In the genomic region with DNA sequence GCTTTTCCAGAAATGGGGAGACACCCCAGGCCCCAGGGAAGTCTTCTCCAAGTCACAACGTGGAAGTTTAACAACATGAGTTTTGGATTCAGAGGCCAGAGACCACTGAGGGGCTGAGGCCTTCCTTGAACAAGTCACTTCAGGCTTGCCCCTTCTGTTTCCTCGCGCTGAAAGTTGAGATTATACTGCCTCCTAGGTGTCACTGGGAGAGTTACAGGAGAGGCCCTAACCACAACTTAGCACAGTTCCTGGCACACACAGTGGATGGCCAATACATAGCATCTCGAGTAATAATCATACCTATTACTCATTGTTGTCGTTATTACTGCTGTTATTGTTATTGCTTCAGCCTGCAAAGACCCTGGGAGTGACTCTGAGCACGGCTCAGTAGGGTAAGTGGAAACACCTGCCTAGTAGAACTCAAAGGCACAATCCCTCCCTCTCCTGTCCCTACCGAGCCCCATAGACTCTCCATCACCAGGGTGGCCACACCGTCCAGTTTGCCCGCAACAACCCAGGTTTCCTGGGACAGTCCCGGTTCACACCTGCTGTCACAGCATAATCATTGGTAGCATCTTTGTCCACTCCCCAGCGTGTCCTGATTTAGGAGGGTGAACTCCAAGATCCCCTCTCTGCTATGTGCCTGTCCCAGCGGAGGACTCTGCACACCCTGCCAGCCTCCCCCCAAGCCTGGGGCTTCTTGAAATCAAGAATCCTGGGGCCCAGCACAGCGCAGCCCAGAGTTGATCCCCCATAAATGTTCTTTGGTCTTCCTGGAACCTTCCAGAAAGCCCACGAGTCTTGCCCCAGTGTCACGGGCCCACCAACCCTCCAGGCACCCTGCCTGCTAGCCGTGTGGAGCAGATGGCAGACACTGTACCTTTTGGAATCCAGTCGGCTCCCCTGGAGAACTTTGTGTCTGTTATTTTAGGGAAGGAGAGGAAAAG, we compare ENCODE assay signal across 8 cellular contexts.
DNase-seq lines count a peak whose midpoint lies in the region; TF ChIP-seq lines count a peak whose summit lies in the region.

No MANE protein-coding gene starts in this region.

- H3K27me3 ChIP-seq in OCI-LY3 (ENCODE audit: low read depth, low read length): no peaks in the 10 kb centered on the region
- H3K27me3 ChIP-seq in CD8-positive, alpha-beta memory T cell (ENCODE audit: insufficient read depth, low read length, poor library complexity, severe bottlenecking): no peaks in the 10 kb centered on the region

- H2AFZ ChIP-seq in OCI-LY3 (ENCODE audit: low read depth, low read length): no peak overlapping the region

- no peak overlapping the region for H3K4me3 Mint-ChIP-seq in progenitor cell of endocrine pancreas (ENCODE audit: low read depth)
- no peak overlapping the region for H3K4me3 Mint-ChIP-seq in CD8-positive, alpha-beta memory T cell

- no peaks in the 10 kb centered on the region for H3K4me1 Mint-ChIP-seq in progenitor cell of endocrine pancreas (ENCODE audit: low read depth)
- H3K4me1 Mint-ChIP-seq in CD8-positive, alpha-beta memory T cell: peaks cover 0 to 5% (median 2%) of the 10 kb centered on the region in 3 donors

- peaks cover 4% of the 10 kb centered on the region for H3K27me3 Mint-ChIP-seq in progenitor cell of endocrine pancreas
- no peaks in the 10 kb centered on the region for H3K27me3 Mint-ChIP-seq in CD8-positive, alpha-beta memory T cell

- H3K36me3 ChIP-seq in OCI-LY3 (replicated peaks; ENCODE audit: low read depth, low read length): peaks cover 59% of the 10 kb centered on the region
- H3K36me3 ChIP-seq in CD8-positive, alpha-beta memory T cell (ENCODE audit: insufficient read depth, low read length): peaks cover 45% of the 10 kb centered on the region

- H3K4me1 ChIP-seq in OCI-LY3 (ENCODE audit: low read length): no peaks in the 10 kb centered on the region
- no peaks in the 10 kb centered on the region for H3K4me1 ChIP-seq in CD8-positive, alpha-beta memory T cell (ENCODE audit: insufficient read depth, low read length)

- H3K9me3 ChIP-seq in OCI-LY3 (ENCODE audit: insufficient read depth, low read length): no peaks in the 10 kb centered on the region
- no peaks in the 10 kb centered on the region for H3K9me3 ChIP-seq in CD8-positive, alpha-beta memory T cell (ENCODE audit: low read length)

- H4K20me1 ChIP-seq in OCI-LY3 (ENCODE audit: insufficient read depth, low read length): no peaks in the 10 kb centered on the region

- no peak overlapping the region for H3K4me2 ChIP-seq in OCI-LY3 (ENCODE audit: low read length)

- TF ChIP-seq CTCF in OCI-LY3 (IDR thresholded peaks at IDR 0.05; ENCODE audit: low read depth, low read length): peak; percentile 47
- TF ChIP-seq CTCF in fibroblast of mammary gland (conservative IDR thresholded peaks at IDR 0.05; ENCODE audit: control insufficient read depth, insufficient read depth, low read depth, low read length): peak; percentile 58
- peak; percentile 63 for TF ChIP-seq CTCF in progenitor cell of endocrine pancreas (IDR thresholded peaks at IDR 0.05; ENCODE audit: unreplicated experiment)

- peak overlapping the region; percentile 21 for H3K27ac Mint-ChIP-seq in progenitor cell of endocrine pancreas
- H3K27ac Mint-ChIP-seq in CD8-positive, alpha-beta memory T cell: peak overlapping the region in 1 of 8 donors; percentile 6

- POLR2A ChIA-PET in CD8-positive, alpha-beta memory T cell (lab: Charles Lee): no interaction called here

- no peaks in the 10 kb centered on the region for H3K79me2 ChIP-seq in OCI-LY3 (ENCODE audit: low read length)

- no peak overlapping the region for H3K4me3 ChIP-seq in OCI-LY3 (ENCODE audit: low read length)
- H3K4me3 ChIP-seq in fibroblast of mammary gland (ENCODE audit: control insufficient read depth, low read depth, low read length): no peak overlapping the region
- H3K4me3 ChIP-seq in CD8-positive, alpha-beta memory T cell (ENCODE audit: low read length): no peak overlapping the region

- no peak overlapping the region for H3K27ac ChIP-seq in OCI-LY3 (ENCODE audit: low read length)
- no peak overlapping the region for H3K27ac ChIP-seq in CD8-positive, alpha-beta memory T cell (ENCODE audit: low read depth, low read length)

- peaks cover 4% of the 10 kb centered on the region for H3K9me3 Mint-ChIP-seq in progenitor cell of endocrine pancreas (ENCODE audit: low read depth)
- H3K9me3 Mint-ChIP-seq in CD8-positive, alpha-beta memory T cell: no peaks in the 10 kb centered on the region

- no peak overlapping the region for H3K9ac ChIP-seq in OCI-LY3 (ENCODE audit: low read length)

- CTCF ChIA-PET in CD8-positive, alpha-beta memory T cell (lab: Charles Lee): interaction anchor here (0.9 kb wide), 1 partner anchor 15 kb away, joined by 3 read pairs; no protein-coding TSS in a partner anchor

- H3K36me3 Mint-ChIP-seq in progenitor cell of endocrine pancreas (ENCODE audit: insufficient read depth): no peaks in the 10 kb centered on the region
- peaks cover 9 to 87% (median 27%) of the 10 kb centered on the region in 3 donors for H3K36me3 Mint-ChIP-seq in CD8-positive, alpha-beta memory T cell

- DNase-seq in stimulated activated CD4-positive, alpha-beta T cell treated with anti-CD3 and anti-CD28 coated beads, Interleukin-15, amount 100 ng/mL, for 24 hours: peak; percentile 12
- no peak for DNase-seq in stimulated activated CD4-positive, alpha-beta T cell treated with anti-CD3 and anti-CD28 coated beads, Interleukin-4, amount 100 ng/mL, for 4 hours
- peak; percentile 71 for DNase-seq in fibroblast of mammary gland (ENCODE audit: low read depth)
- no peak for DNase-seq in progenitor cell of endocrine pancreas (ENCODE audit: low spot score, unreplicated experiment)
- no peak for DNase-seq in NCI-H1436 treated with DMSO at 0.1 percent for 48 hours (lab: John Stamatoyannopoulos, UW)
- DNase-seq in CD8-positive, alpha-beta memory T cell: no peak
- DNase-seq in activated naive CD4-positive, alpha-beta T cell treated with anti-CD3 and anti-CD28 coated beads, Interleukin-2, amount 50 U/mL, for 16 hours: no peak

Comparison
In these comparisons a context has a peak if more than half of its experiments do, and no peak if none do; other contexts are left out.
1. DNase-seq: peak in stimulated activated CD4-positive, alpha-beta T cell treated with anti-CD3 and anti-CD28 coated beads, Interleukin-15, amount 100 ng/mL, for 24 hours (single experiment) and fibroblast of mammary gland (single experiment); none in stimulated activated CD4-positive, alpha-beta T cell treated with anti-CD3 and anti-CD28 coated beads, Interleukin-4, amount 100 ng/mL, for 4 hours (0 of 2), progenitor cell of endocrine pancreas (single experiment), NCI-H1436 treated with DMSO at 0.1 percent for 48 hours (single experiment), CD8-positive, alpha-beta memory T cell (0 of 5) and activated naive CD4-positive, alpha-beta T cell treated with anti-CD3 and anti-CD28 coated beads, Interleukin-2, amount 50 U/mL, for 16 hours (single experiment).
2. Peak in every context shown above with its lines, with median percentiles within 50 percentile points of each other: CTCF ChIP-seq.